Comparison of ENCODE assay signal across 12 cellular contexts in the genomic region with DNA sequence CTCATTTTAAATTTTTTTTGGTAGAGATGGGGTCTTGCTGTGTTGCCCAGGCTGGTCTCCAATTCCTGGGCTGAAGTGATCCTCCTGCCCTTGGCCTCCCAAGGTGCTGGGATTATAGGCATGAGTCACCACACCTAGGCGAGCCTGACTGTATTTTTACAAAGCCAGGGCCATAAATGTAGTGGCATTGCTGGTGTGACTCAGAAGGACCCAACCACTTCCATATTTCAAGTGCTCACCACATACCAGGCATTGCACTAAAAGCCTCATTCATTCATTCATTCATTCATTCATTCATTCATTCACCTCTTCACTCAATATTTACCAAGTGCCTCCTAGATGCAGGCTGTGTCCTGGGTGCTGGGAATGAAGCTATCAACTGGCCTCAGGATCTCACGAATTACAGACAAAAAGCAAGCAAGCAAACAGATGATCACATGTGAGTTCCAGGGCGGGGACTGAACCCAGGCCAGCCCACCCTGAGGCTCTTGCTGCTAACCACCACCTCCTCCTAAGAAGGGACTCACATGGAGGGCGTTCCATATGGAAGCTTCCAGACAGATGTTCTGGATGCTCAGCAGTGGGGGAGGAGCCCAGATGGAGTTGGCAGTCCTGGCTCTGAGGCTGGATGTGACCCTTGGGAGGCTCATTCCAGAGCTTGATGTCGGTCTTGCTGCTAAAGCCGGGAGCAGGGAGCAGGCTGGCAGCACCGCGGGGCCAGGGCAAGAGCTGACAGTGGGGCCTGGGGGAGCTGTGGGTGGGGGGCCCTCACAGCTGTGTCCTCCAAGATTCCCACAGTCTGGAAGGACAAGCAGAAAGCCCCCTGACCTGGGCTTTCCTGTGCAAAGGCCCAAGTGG.
DNase-seq lines count a peak whose midpoint lies in the region; ATAC-seq and TF ChIP-seq lines count a peak whose summit lies in the region.
"Had no signal": no experiment of that assay in that cellular context is flagged by ENCODE, and none has a peak within 500 bp of the region (broad histone marks: within the 10 kb centered on the region; RNA-seq: fewer than 3 reads in every experiment).

No MANE protein-coding gene starts in this region.

- no peak overlapping the region for H4K91ac ChIP-seq in IMR-90 (ENCODE audit: insufficient read depth, low read depth, low read length)

- CTCF ChIA-PET in IMR-90 (lab: Yijun Ruan, JAX) (interaction anchor here (0.7 kb wide), 1 partner anchor 11 kb away, joined by 3 read pairs; no protein-coding TSS in a partner anchor), WTC11 (lab: Charles Lee) (interaction anchor here (0.7 kb wide), 1 partner anchor 31 kb away, joined by 3 read pairs; no protein-coding TSS in a partner anchor), Caco-2 (lab: Charles Lee) (no interaction called here)

- dilution Hi-C loops in IMR-90 (cut with HindIII; ENCODE audit: low sequenced_read_pairs, unreplicated experiment) = no loop called here

- in situ Hi-C loops in IMR-90 (cut with MboI; ENCODE audit: low sequenced_read_pairs) = no loop called here

- H2AFZ ChIP-seq in IMR-90 (replicated peaks; ENCODE audit: low read length, poor library complexity) = no peak overlapping the region

- no peak overlapping the region for H4K5ac ChIP-seq in IMR-90 (ENCODE audit: low read depth, low read length)

- H3K4me1 Mint-ChIP-seq in WTC11 = peaks cover 8% of the 10 kb centered on the region
- no peaks in the 10 kb centered on the region for H3K4me1 Mint-ChIP-seq in Caco-2 (ENCODE audit: low read depth, unreplicated experiment)
- H3K4me1 Mint-ChIP-seq: activated B cell treated with CpG ODN at 0.5 μM for 24 hours; CD8-positive, alpha-beta memory T cell had no signal

- no peak overlapping the region for H3K56ac ChIP-seq in IMR-90 (ENCODE audit: extremely low read depth, insufficient read depth, low read length)

- H3K4me3 Mint-ChIP-seq in WTC11 = no peak overlapping the region
- no peak overlapping the region for H3K4me3 Mint-ChIP-seq in Caco-2 (ENCODE audit: unreplicated experiment)
- H3K4me3 Mint-ChIP-seq: activated B cell treated with CpG ODN at 0.5 μM for 24 hours; CD8-positive, alpha-beta memory T cell; HFFc6 had no signal

- TF ChIP-seq CTCF in IMR-90 (conservative IDR thresholded peaks at IDR 0.05; ENCODE audit: low read depth, low read length) = no peak
- TF ChIP-seq CTCF in WTC11 (IDR thresholded peaks at IDR 0.05) = no peak
- TF ChIP-seq CTCF in mucosa of descending colon (IDR thresholded peaks at IDR 0.05) = no peak
- no peak for TF ChIP-seq CTCF in Caco-2 (IDR thresholded peaks at IDR 0.05; ENCODE audit: insufficient read depth in 1 of 2, low read depth in 1 of 2, low read length in 1 of 2, severe bottlenecking in 1 of 2, unreplicated experiment in 1 of 2)

- no peak overlapping the region for H3K23ac ChIP-seq in IMR-90 (ENCODE audit: low read depth, low read length)

- no peak overlapping the region for H4K8ac ChIP-seq in IMR-90 (ENCODE audit: low read depth in 2 of 2, low read length in 2 of 2)

- no peaks in the 10 kb centered on the region; the same call in 1 of the 2 replicates for H4K20me1 ChIP-seq in IMR-90 (ENCODE audit: insufficient read depth, low read length)

- BruUV-seq in IMR-90 (replicated peaks; lab: Mats Ljungman, UMichigan) (no TSS peak), Caco-2 (replicated peaks; lab: Mats Ljungman, UMichigan) (no TSS peak)

- H2AK5ac ChIP-seq in IMR-90 (ENCODE audit: low read depth, low read length) = no peak overlapping the region

- no peak overlapping the region for H3K27ac Mint-ChIP-seq in WTC11
- no peak overlapping the region for H3K27ac Mint-ChIP-seq in Caco-2 (ENCODE audit: unreplicated experiment)
- H3K27ac Mint-ChIP-seq: activated B cell treated with CpG ODN at 0.5 μM for 24 hours; CD8-positive, alpha-beta memory T cell; HFFc6 had no signal

- H3K9me3 ChIP-seq in IMR-90 (ENCODE audit: control insufficient read depth, insufficient read depth, low read length) (no peaks in the 10 kb centered on the region), mucosa of descending colon (no peaks in the 10 kb centered on the region), Caco-2 (no peaks in the 10 kb centered on the region)
- H3K9me3 ChIP-seq: stomach had no signal

- no peak overlapping the region for H3K27ac ChIP-seq in IMR-90 (ENCODE audit: insufficient read depth, low read length)
- H3K27ac ChIP-seq: stomach had no signal

- no peaks in the 10 kb centered on the region for H3K9me3 Mint-ChIP-seq in WTC11
- no peaks in the 10 kb centered on the region for H3K9me3 Mint-ChIP-seq in Caco-2 (ENCODE audit: unreplicated experiment)
- H3K9me3 Mint-ChIP-seq: activated B cell treated with CpG ODN at 0.5 μM for 24 hours had no signal

- no peak overlapping the region for H2BK15ac ChIP-seq in IMR-90 (ENCODE audit: low read depth, low read length)

- peak; percentile 59 for ATAC-seq in IMR-90 (ENCODE audit: low read depth)
- no peak for ATAC-seq in WTC11
- peak; percentile 99 for ATAC-seq in mucosa of descending colon
- no peak for ATAC-seq in HG02588 (IDR thresholded peaks at IDR 0.05; ENCODE audit: unreplicated experiment)
- no peak for ATAC-seq in stimulated activated naive CD8-positive, alpha-beta T cell treated with anti-CD3 and anti-CD28 coated beads, Interleukin-15, Interleukin-2, amounts not matched to agents 100 U/mL and 50 U/mL, for 24 hours

- no peak overlapping the region for H3K4ac ChIP-seq in IMR-90 (ENCODE audit: low read depth, low read length)

- H3K36me3 ChIP-seq in IMR-90 (ENCODE audit: control insufficient read depth, insufficient read depth, low read length) (no peaks in the 10 kb centered on the region), mucosa of descending colon (ENCODE audit: low read depth) (no peaks in the 10 kb centered on the region), Caco-2 (ENCODE audit: control insufficient read depth, insufficient read depth, low read length) (no peaks in the 10 kb centered on the region)
- H3K36me3 ChIP-seq: stomach had no signal

- no peaks in the 10 kb centered on the region for H3K9me1 ChIP-seq in IMR-90 (ENCODE audit: insufficient read depth, low read length)

- no peaks in the 10 kb centered on the region for H3K79me1 ChIP-seq in IMR-90 (ENCODE audit: low read depth in 1 of 2, low read length in 2 of 2)

- no peak overlapping the region for H3K18ac ChIP-seq in IMR-90 (ENCODE audit: low read depth, low read length)

- H3K36me3 Mint-ChIP-seq in WTC11 (no peaks in the 10 kb centered on the region), Caco-2 (ENCODE audit: insufficient read depth, unreplicated experiment) (peaks cover 28% of the 10 kb centered on the region)
- H3K36me3 Mint-ChIP-seq: CD8-positive, alpha-beta memory T cell had no signal

- H3K9ac ChIP-seq in IMR-90 (ENCODE audit: low read depth, low read length) = no peak overlapping the region

- WGBS in IMR-90 (ENCODE audit: extremely low coverage in 2 of 2, insufficient read length in 1 of 2), 2 experiments = no CpG with 5 or more reads among the region's 8 CpGs

- DNase-seq in ELR (ENCODE audit: low read depth) (peak; percentile 34), IMR-90 (no peak), WTC11 (ENCODE audit: low spot score) (no peak), mucosa of descending colon (peak; percentile 58 to 75 (median 64)), Caco-2 (no peak)
- no peak for DNase-seq in stimulated activated naive CD8-positive, alpha-beta T cell treated with anti-CD3 and anti-CD28 coated beads, Interleukin-15, Interleukin-2, amounts not matched to agents 100 U/mL and 50 U/mL, for 24 hours
- DNase-seq: activated B cell treated with CpG ODN at 0.5 μM for 24 hours; activated T-cell treated with anti-CD3 and anti-CD28 coated beads, Interleukin-2, amount 50 U/mL, for 48 hours; HFFc6; stomach had no signal

- no peak overlapping the region for H2BK5ac ChIP-seq in IMR-90 (ENCODE audit: low read depth, low read length, poor library complexity, severe bottlenecking)

- H3K27me3 ChIP-seq in IMR-90 (ENCODE audit: control insufficient read depth, insufficient read depth, low read length) = no peaks in the 10 kb centered on the region; the same call in 1 of the 2 replicates
- no peaks in the 10 kb centered on the region for H3K27me3 ChIP-seq in Caco-2 (replicated peaks; ENCODE audit: control insufficient read depth, insufficient read depth, low read length)
- H3K27me3 ChIP-seq: stomach had no signal

- H2AK9ac ChIP-seq in IMR-90 (replicated peaks; ENCODE audit: low read depth, low read length, poor library complexity) = no peak overlapping the region

- no peak overlapping the region for H2BK120ac ChIP-seq in IMR-90 (ENCODE audit: low read depth, low read length)

- H2BK20ac ChIP-seq in IMR-90 (ENCODE audit: low read depth, low read length) = no peak overlapping the region

- no peak overlapping the region for H3K14ac ChIP-seq in IMR-90 (replicated peaks; ENCODE audit: low read depth, low read length)

- POLR2A ChIA-PET in IMR-90 (lab: Charles Lee; ENCODE audit: unreplicated experiment) = no interaction called here
- POLR2A ChIA-PET in WTC11 (lab: Charles Lee) = no interaction called here
- POLR2A ChIA-PET in Caco-2 (lab: Charles Lee) = no interaction called here

- no peaks in the 10 kb centered on the region for H3K4me1 ChIP-seq in IMR-90 (ENCODE audit: control insufficient read depth, insufficient read depth, low read length)
- H3K4me1 ChIP-seq in mucosa of descending colon (ENCODE audit: low read depth) = peaks cover 3% of the 10 kb centered on the region
- H3K4me1 ChIP-seq in Caco-2 = no peaks in the 10 kb centered on the region
- H3K4me1 ChIP-seq: stomach had no signal

- TF ChIP-seq RAD21 in IMR-90 (IDR thresholded peaks at IDR 0.05; ENCODE audit: low read length) = no peak

- H3K4me3 ChIP-seq in IMR-90 (ENCODE audit: insufficient read depth, low read depth, low read length) = no peak overlapping the region
- H3K4me3 ChIP-seq in mucosa of descending colon = no peak overlapping the region
- H3K4me3 ChIP-seq in Caco-2 (ENCODE audit: low read depth, low read length) = no peak overlapping the region
- H3K4me3 ChIP-seq: stomach had no signal

- TF ChIP-seq POLR2A in IMR-90 (IDR thresholded peaks at IDR 0.05; ENCODE audit: low read depth, low read length) = no peak

- H3K27me3 Mint-ChIP-seq in WTC11 (ENCODE audit: low read depth) = no peaks in the 10 kb centered on the region
- H3K27me3 Mint-ChIP-seq in Caco-2 (ENCODE audit: insufficient read depth, unreplicated experiment) = no peaks in the 10 kb centered on the region
- H3K27me3 Mint-ChIP-seq: activated B cell treated with CpG ODN at 0.5 μM for 24 hours had no signal

- H3K4me2 ChIP-seq in IMR-90 (ENCODE audit: low read depth, low read length) = no peak overlapping the region

- intact Hi-C loops in IMR-90 (cut with micrococcal nuclease) (loop anchor here (5.0 kb wide), 1 partner anchor 35 kb away; no protein-coding TSS in a partner anchor), mucosa of descending colon (cut with DNase I, micrococcal nuclease) (no loop called here), Caco-2 (cut with micrococcal nuclease; ENCODE audit: unreplicated experiment) (no loop called here)

TF ChIP-seq in IMR-90, 13 proteins besides CTCF, POLR2A, EP300 and RAD21 (continues in another document):
- TF ChIP-seq MAZ (IDR thresholded peaks at IDR 0.05; ENCODE audit: borderline replicate concordance, low read depth, low read length) (no peak), RCOR1 (IDR thresholded peaks at IDR 0.05; ENCODE audit: insufficient replicate concordance, low read length) (no peak)

TF ChIP-seq in WTC11, 78 proteins besides CTCF, POLR2A, EP300 and RAD21:
- TF ChIP-seq ZNF121 (CRISPR knock-in tag; IDR thresholded peaks at IDR 0.05) (peak; percentile 90), NR2C2 (CRISPR knock-in tag; IDR thresholded peaks at IDR 0.05) (no peak)
TF ChIP-seq in WTC11: peak in this region for 1.

Comparison
In these comparisons a context has a peak if more than half of its experiments do, and no peak if none do; other contexts are left out.
1. DNase-seq: peak in ELR (single experiment) and mucosa of descending colon (3 of 3); none in IMR-90 (single experiment), WTC11 (single experiment), Caco-2 (0 of 2) and stimulated activated naive CD8-positive, alpha-beta T cell treated with anti-CD3 and anti-CD28 coated beads, Interleukin-15, Interleukin-2, amounts not matched to agents 100 U/mL and 50 U/mL, for 24 hours (single experiment).
2. ATAC-seq: peak in IMR-90 (single experiment) and mucosa of descending colon (single experiment); none in WTC11 (single experiment), HG02588 (single experiment) and stimulated activated naive CD8-positive, alpha-beta T cell treated with anti-CD3 and anti-CD28 coated beads, Interleukin-15, Interleukin-2, amounts not matched to agents 100 U/mL and 50 U/mL, for 24 hours (single experiment).